In genomic region chr6:113901482-113901881, GRCh38 we compare ENCODE assay signal across 1 cellular context.
TF ChIP-seq lines count a peak whose summit lies in the region.

No MANE protein-coding gene starts in this region.

TF ChIP-seq in endothelial cell of umbilical vein, 7 proteins besides CTCF, POLR2A, EP300 and RAD21 (continued from another document):
- no peak for TF ChIP-seq MAX (IDR thresholded peaks at IDR 0.05; ENCODE audit: insufficient read depth, insufficient read length)
